26 cellular contexts compared by ENCODE assay signal in genomic region chr2:219569041-219569440, GRCh38. TPM values are rescaled to one million over a fixed set of nuclear protein-coding genes. Genes with fewer than 3 reads are reported as not detected.
A peak's percentile ranks its signal among the peaks of the same experiment; 100 is the strongest.
DNase-seq lines count a peak whose midpoint lies in the region; ATAC-seq, FAIRE-seq and TF ChIP-seq lines count a peak whose summit lies in the region.
"Had no signal": no experiment of that assay in that cellular context is flagged by ENCODE, and none has a peak within 500 bp of the region (broad histone marks: within the 10 kb centered on the region; RNA-seq: fewer than 3 reads in every experiment).

No MANE protein-coding gene starts in this region.

- no peak for DNase-seq in activated naive CD8-positive, alpha-beta T cell treated with anti-CD3 and anti-CD28 coated beads, Interleukin-2, amount 50 U/mL, for 24 hours
- DNase-seq in RCC 7860 (ENCODE audit: low spot score): peak; percentile 43
- peak; percentile 77 for DNase-seq in islet precursor cell
- DNase-seq in retinal pigment epithelial cell (ENCODE audit: low read depth): peak; percentile 34
- no peak for DNase-seq in nucleus accumbens (lab: John Stamatoyannopoulos, UW)
- DNase-seq in dermis blood vessel endothelial cell: no peak
- DNase-seq: activated B cell treated with CpG ODN at 0.5 μM for 24 hours; activated CD4-positive, alpha-beta T cell treated with anti-CD3 and anti-CD28 coated beads, Interleukin-2, amount 50 U/mL, for 48 hours; activated CD8-positive, alpha-beta memory T cell treated with anti-CD3 and anti-CD28 coated beads, Interleukin-2, amount 50 U/mL, for 48 hours; activated effector memory CD4-positive, alpha-beta T cell treated with Interleukin-2 at 50 U/mL for 16 hours; DND-41; heart left ventricle; left ventricle myocardium inferior; MG63; NCI-H1417 treated with DMSO at 0.1 percent for 48 hours; psoas muscle; stimulated activated CD4-positive, alpha-beta T cell treated with anti-CD3 and anti-CD28 coated beads, Interleukin-2, amount 100 ng/mL, for 48 hours; stimulated activated naive CD8-positive, alpha-beta T cell treated with anti-CD3 and anti-CD28 coated beads, Interleukin-15, Interleukin-2, amounts not matched to agents 100 U/mL and 50 U/mL, for 24 hours; transverse colon had no signal

- ATAC-seq in activated naive CD8-positive, alpha-beta T cell treated with anti-CD3 and anti-CD28 coated beads, Interleukin-2, amount 50 U/mL, for 24 hours: no peak
- no peak for ATAC-seq in HG02973 (IDR thresholded peaks at IDR 0.05; ENCODE audit: unreplicated experiment)
- ATAC-seq: heart left ventricle; psoas muscle; stimulated activated naive CD8-positive, alpha-beta T cell treated with anti-CD3 and anti-CD28 coated beads, Interleukin-15, Interleukin-2, amounts not matched to agents 100 U/mL and 50 U/mL, for 24 hours had no signal

- H3K27ac Mint-ChIP-seq in activated naive CD8-positive, alpha-beta T cell: no peak overlapping the region
- no peak overlapping the region for H3K27ac Mint-ChIP-seq in activated naive CD8-positive, alpha-beta T cell treated with anti-CD3 and anti-CD28 coated beads, Interleukin-2, amount 50 U/mL, for 24 hours
- H3K27ac Mint-ChIP-seq: activated B cell treated with CpG ODN at 0.5 μM for 24 hours, IgD-negative memory B cell had no signal

- no peaks in the 10 kb centered on the region for H3K9me3 Mint-ChIP-seq in activated naive CD8-positive, alpha-beta T cell (ENCODE audit: low read depth)
- no peaks in the 10 kb centered on the region for H3K9me3 Mint-ChIP-seq in activated naive CD8-positive, alpha-beta T cell treated with anti-CD3 and anti-CD28 coated beads, Interleukin-2, amount 50 U/mL, for 24 hours
- H3K9me3 Mint-ChIP-seq: activated B cell treated with CpG ODN at 0.5 μM for 24 hours had no signal

- peak; percentile 78 for FAIRE-seq in RCC 7860 (lab: Jason Lieb, UNC)
- FAIRE-seq: endothelial cell of umbilical vein, GM12891, GM19239 had no signal

- no peak for TF ChIP-seq CTCF in retinal pigment epithelial cell (conservative IDR thresholded peaks at IDR 0.05; ENCODE audit: low read depth, low read length)

- H3K36me3 Mint-ChIP-seq in activated naive CD8-positive, alpha-beta T cell: no peaks in the 10 kb centered on the region
- no peaks in the 10 kb centered on the region for H3K36me3 Mint-ChIP-seq in activated naive CD8-positive, alpha-beta T cell treated with anti-CD3 and anti-CD28 coated beads, Interleukin-2, amount 50 U/mL, for 24 hours (ENCODE audit: low read depth)
- H3K36me3 Mint-ChIP-seq: IgD-negative memory B cell had no signal

- no peaks in the 10 kb centered on the region for H3K4me1 Mint-ChIP-seq in activated naive CD8-positive, alpha-beta T cell (ENCODE audit: low read depth)
- no peaks in the 10 kb centered on the region for H3K4me1 Mint-ChIP-seq in activated naive CD8-positive, alpha-beta T cell treated with anti-CD3 and anti-CD28 coated beads, Interleukin-2, amount 50 U/mL, for 24 hours
- H3K4me1 Mint-ChIP-seq: activated B cell treated with CpG ODN at 0.5 μM for 24 hours had no signal

- H3K4me3 Mint-ChIP-seq in activated naive CD8-positive, alpha-beta T cell: peak overlapping the region; percentile 27
- no peak overlapping the region for H3K4me3 Mint-ChIP-seq in activated naive CD8-positive, alpha-beta T cell treated with anti-CD3 and anti-CD28 coated beads, Interleukin-2, amount 50 U/mL, for 24 hours

- H3K27me3 Mint-ChIP-seq in activated naive CD8-positive, alpha-beta T cell: peaks cover 28% of the 10 kb centered on the region
- peaks cover 42% of the 10 kb centered on the region for H3K27me3 Mint-ChIP-seq in activated naive CD8-positive, alpha-beta T cell treated with anti-CD3 and anti-CD28 coated beads, Interleukin-2, amount 50 U/mL, for 24 hours

- no peak overlapping the region for H3K4me3 ChIP-seq in retinal pigment epithelial cell (ENCODE audit: low read length)
- H3K4me3 ChIP-seq: coronary artery, transverse colon had no signal

RNA-seq across cellular contexts. Expression of gene OBSL1, which starts 2.3 kb away (rescaled TPM):
- total RNA-seq in dermis blood vessel endothelial cell: 38.8 TPM in 2 replicates
- total RNA-seq: activated B cell treated with CpG ODN at 0.5 μM for 24 hours had no signal

RNA-seq across cellular contexts. Expression of gene INHA, which starts 3.1 kb away (rescaled TPM):
- total RNA-seq in dermis blood vessel endothelial cell: not detected in 2 replicates
- total RNA-seq: activated B cell treated with CpG ODN at 0.5 μM for 24 hours, endothelial cell of umbilical vein, transverse colon had no signal

RNA-seq across cellular contexts. Expression of gene TMEM198, which starts 25.2 kb away (rescaled TPM):
- under 0.01 TPM in 1 of 2 replicates, not detected in the other for total RNA-seq in dermis blood vessel endothelial cell
- total RNA-seq: endothelial cell of umbilical vein had no signal

RNA-seq across cellular contexts. Expression of gene CHPF, which starts 25.4 kb away (rescaled TPM):
- total RNA-seq in dermis blood vessel endothelial cell: 0.84 and 3.2 TPM in 2 replicates

RNA-seq across cellular contexts. Expression of gene STK11IP, which starts 28.6 kb away (rescaled TPM):
- total RNA-seq in dermis blood vessel endothelial cell: 10.0 and 13.9 TPM in 2 replicates

Comparison
In these comparisons a context has a peak if more than half of its experiments do, and no peak if none do; other contexts are left out.
1. DNase-seq: peak in RCC 7860 (single experiment), islet precursor cell (single experiment) and retinal pigment epithelial cell (single experiment); none in activated naive CD8-positive, alpha-beta T cell treated with anti-CD3 and anti-CD28 coated beads, Interleukin-2, amount 50 U/mL, for 24 hours (single experiment), nucleus accumbens (0 of 56) and dermis blood vessel endothelial cell (single experiment).